10 cellular contexts compared by ENCODE assay signal in genomic region chr3:195087321-195087720, GRCh38.
DNase-seq lines count a peak whose midpoint lies in the region; ATAC-seq and TF ChIP-seq lines count a peak whose summit lies in the region.
"Had no signal": no experiment of that assay in that cellular context is flagged by ENCODE, and none has a peak within 500 bp of the region (broad histone marks: within the 10 kb centered on the region; RNA-seq: fewer than 3 reads in every experiment).

No MANE protein-coding gene starts in this region.

- DNase-seq in NCI-H2227 (lab: John Stamatoyannopoulos, UW; ENCODE audit: unreplicated experiment) = peak; percentile 29
- no peak for DNase-seq in NCI-H2227 treated with DMSO at 0.1 percent for 48 hours (lab: John Stamatoyannopoulos, UW)
- no peak for DNase-seq in activated CD4-positive, alpha-beta memory T cell treated with anti-CD3 and anti-CD28 coated beads, Interleukin-2, amount 10 ng/mL, durations not matched to agents 7 days and 5 days
- DNase-seq in iPS DF 6.9 (ENCODE audit: low read depth, low spot score) = no peak
- peak in 1 of 2 donors; percentile 5 for DNase-seq in psoas muscle
- no peak for DNase-seq in stimulated activated naive CD4-positive, alpha-beta T cell (lab: John Stamatoyannopoulos, UW)
- no peak for DNase-seq in NCI-H1105 treated with DMSO at 0.1 percent for 48 hours (lab: John Stamatoyannopoulos, UW)
- DNase-seq in KG1 (lab: John Stamatoyannopoulos, UW) = no peak
- DNase-seq: GF-D8 had no signal

- H3K36me3 Mint-ChIP-seq in activated CD4-positive, alpha-beta memory T cell treated with anti-CD3 and anti-CD28 coated beads, Interleukin-2, amount 10 ng/mL, durations not matched to agents 7 days and 5 days (ENCODE audit: low read depth) = no peaks in the 10 kb centered on the region

- H3K4me3 Mint-ChIP-seq in activated CD4-positive, alpha-beta memory T cell treated with anti-CD3 and anti-CD28 coated beads, Interleukin-2, amount 10 ng/mL, durations not matched to agents 7 days and 5 days = peak overlapping the region; percentile 21

- no peaks in the 10 kb centered on the region for H3K27me3 ChIP-seq in iPS DF 6.9 (ENCODE audit: control insufficient read depth, insufficient read depth, low read length)
- H3K27me3 ChIP-seq in psoas muscle (ENCODE audit: insufficient read depth in 3 of 3, low read length in 2 of 3) = no peaks in the 10 kb centered on the region
- H3K27me3 ChIP-seq: right lobe of liver had no signal

- H3K27ac Mint-ChIP-seq in activated CD4-positive, alpha-beta memory T cell treated with anti-CD3 and anti-CD28 coated beads, Interleukin-2, amount 10 ng/mL, durations not matched to agents 7 days and 5 days = no peak overlapping the region

- no peak for ATAC-seq in psoas muscle

- peaks cover 4% of the 10 kb centered on the region for H3K4me1 Mint-ChIP-seq in activated CD4-positive, alpha-beta memory T cell treated with anti-CD3 and anti-CD28 coated beads, Interleukin-2, amount 10 ng/mL, durations not matched to agents 7 days and 5 days

- H3K36me3 ChIP-seq in iPS DF 6.9 (ENCODE audit: control insufficient read depth, insufficient read depth, low read length) = no peaks in the 10 kb centered on the region
- H3K36me3 ChIP-seq in psoas muscle (ENCODE audit: insufficient read depth in 1 of 2, low read depth in 1 of 2) = no peaks in the 10 kb centered on the region
- H3K36me3 ChIP-seq: right lobe of liver had no signal

- intact Hi-C loops in psoas muscle (cut with DNase I) = no loop called here

- peaks cover 1% of the 10 kb centered on the region for H3K27me3 Mint-ChIP-seq in activated CD4-positive, alpha-beta memory T cell treated with anti-CD3 and anti-CD28 coated beads, Interleukin-2, amount 10 ng/mL, durations not matched to agents 7 days and 5 days

- H3K4me1 ChIP-seq in iPS DF 6.9 (ENCODE audit: control insufficient read depth, insufficient read depth, low read length) = peaks cover 4% of the 10 kb centered on the region; the same call in 1 of the 2 replicates
- no peaks in the 10 kb centered on the region for H3K4me1 ChIP-seq in psoas muscle
- H3K4me1 ChIP-seq: right lobe of liver had no signal

- H3K4me3 ChIP-seq in iPS DF 6.9 (ENCODE audit: low read length) (peak overlapping the region; percentile 36; the same call in 1 of the 2 replicates), psoas muscle (peak overlapping the region; percentile 52)
- H3K4me3 ChIP-seq: right lobe of liver had no signal

- no peak for TF ChIP-seq CTCF in psoas muscle (IDR thresholded peaks at IDR 0.05)

- H3K9me3 ChIP-seq in iPS DF 6.9 (ENCODE audit: control insufficient read depth, insufficient read depth, low read length) (no peaks in the 10 kb centered on the region), psoas muscle (no peaks in the 10 kb centered on the region)
- H3K9me3 ChIP-seq: right lobe of liver had no signal

- WGBS in iPS DF 6.9 (ENCODE audit: insufficient coverage, insufficient read length) = no CpG with 5 or more reads among the region's 6 CpGs
- 67 to 95% (median 92%) methylated on average over 6 of the region's 6 CpGs for WGBS in psoas muscle, 3 donors

- H3K9me3 Mint-ChIP-seq in activated CD4-positive, alpha-beta memory T cell treated with anti-CD3 and anti-CD28 coated beads, Interleukin-2, amount 10 ng/mL, durations not matched to agents 7 days and 5 days = no peaks in the 10 kb centered on the region

- H3K27ac ChIP-seq in iPS DF 6.9 (ENCODE audit: low read length) (no peak overlapping the region), psoas muscle (no peak overlapping the region)
- H3K27ac ChIP-seq: right lobe of liver had no signal

- POLR2A ChIA-PET in activated CD4-positive, alpha-beta memory T cell treated with anti-CD3 and anti-CD28 coated beads, Interleukin-2, amount 10 ng/mL, durations not matched to agents 7 days and 5 days (lab: Charles Lee) = no interaction called here

- CTCF ChIA-PET in activated CD4-positive, alpha-beta memory T cell treated with anti-CD3 and anti-CD28 coated beads, Interleukin-2, amount 10 ng/mL, durations not matched to agents 7 days and 5 days (lab: Charles Lee) = no interaction called here
